In genomic region chrX:18026171-18026570, GRCh38 we compare ENCODE assay signal across 29 cellular contexts.
A peak's percentile ranks its signal among the peaks of the same experiment; 100 is the strongest.
DNase-seq lines count a peak whose midpoint lies in the region; ATAC-seq and TF ChIP-seq lines count a peak whose summit lies in the region.
"Had no signal": no experiment of that assay in that cellular context is flagged by ENCODE, and none has a peak within 500 bp of the region (broad histone marks: within the 10 kb centered on the region; RNA-seq: fewer than 3 reads in every experiment).

No MANE protein-coding gene starts in this region.

- TF ChIP-seq POLR2A in thyroid gland (IDR thresholded peaks at IDR 0.05), result no peak

- H3K36me3 ChIP-seq in thyroid gland (no peaks in the 10 kb centered on the region), psoas muscle (ENCODE audit: insufficient read depth in 1 of 2, low read depth in 1 of 2) (no peaks in the 10 kb centered on the region), tibial artery (no peaks in the 10 kb centered on the region)
- H3K36me3 ChIP-seq: HAP-1, left lung, spleen had no signal

- no peaks in the 10 kb centered on the region for H3K27me3 Mint-ChIP-seq in mesothelial cell of epicardium (ENCODE audit: low read depth)
- H3K27me3 Mint-ChIP-seq: activated CD4-positive, alpha-beta memory T cell treated with anti-CD3 and anti-CD28 coated beads, Interleukin-2, amount 10 ng/mL, durations not matched to agents 7 days and 5 days; IgD-negative memory B cell; stimulated activated naive B cell treated with anti-CD40 and anti-IgM and Interleukin-4, amounts not matched to agents 10 μg/mL and 1 μg/mL and 100 μg/mL, for 72 hours had no signal

- no peaks in the 10 kb centered on the region for H3K4me1 ChIP-seq in thyroid gland
- H3K4me1 ChIP-seq in psoas muscle, result no peaks in the 10 kb centered on the region
- H3K4me1 ChIP-seq in tibial artery, result no peaks in the 10 kb centered on the region
- H3K4me1 ChIP-seq: body of pancreas, foreskin keratinocyte, HAP-1, left lung, spleen had no signal

- H3K36me3 Mint-ChIP-seq in mesothelial cell of epicardium, result peaks cover 2% of the 10 kb centered on the region
- H3K36me3 Mint-ChIP-seq: activated naive CD8-positive, alpha-beta T cell treated with anti-CD3 and anti-CD28 coated beads, Interleukin-2, amount 10 ng/mL, durations not matched to agents 7 days and 5 days; immature natural killer cell; natural killer cell; stimulated activated naive B cell treated with anti-CD40 and anti-IgM and Interleukin-4, amounts not matched to agents 10 μg/mL and 1 μg/mL and 100 μg/mL, for 72 hours had no signal

- H3K4me3 ChIP-seq in thyroid gland (replicated peaks in 1 of 3), result no peak overlapping the region
- H3K4me3 ChIP-seq in psoas muscle, result no peak overlapping the region
- H3K4me3 ChIP-seq in tibial artery, result no peak overlapping the region
- H3K4me3 ChIP-seq: body of pancreas, HAP-1, left lung, spleen had no signal

- no peak overlapping the region for H3K27ac Mint-ChIP-seq in mesothelial cell of epicardium
- H3K27ac Mint-ChIP-seq: activated CD4-positive, alpha-beta memory T cell treated with anti-CD3 and anti-CD28 coated beads, Interleukin-2, amount 10 ng/mL, durations not matched to agents 7 days and 5 days; activated naive CD8-positive, alpha-beta T cell treated with anti-CD3 and anti-CD28 coated beads, Interleukin-2, amount 10 ng/mL, durations not matched to agents 7 days and 5 days; IgD-negative memory B cell; immature natural killer cell; natural killer cell; stimulated activated naive B cell treated with anti-CD40 and anti-IgM and Interleukin-4, amounts not matched to agents 10 μg/mL and 1 μg/mL and 100 μg/mL, for 72 hours had no signal

- no peaks in the 10 kb centered on the region for H3K9me3 ChIP-seq in thyroid gland
- H3K9me3 ChIP-seq in psoas muscle, result no peaks in the 10 kb centered on the region
- no peaks in the 10 kb centered on the region for H3K9me3 ChIP-seq in tibial artery
- H3K9me3 ChIP-seq: body of pancreas, HAP-1, left lung had no signal

- ATAC-seq in Right ventricle myocardium inferior (peak; percentile 68), psoas muscle (no peak)
- ATAC-seq: body of pancreas; foreskin keratinocyte; left lung; natural killer cell; stimulated activated naive B cell treated with anti-CD40 and anti-IgM and Interleukin-4, amounts not matched to agents 10 μg/mL and 1 μg/mL and 100 μg/mL, for 72 hours had no signal

- DNase-seq in Right ventricle myocardium inferior (ENCODE audit: missing footprints) (no peak), cardiac septum (ENCODE audit: low spot score) (no peak), NCI-H2227 treated with DMSO at 0.1 percent for 48 hours (lab: John Stamatoyannopoulos, UW) (peak; percentile 14), SW480 (ENCODE audit: low spot score) (peak; percentile 24), thyroid gland (peak; percentile 1), psoas muscle (no peak), mesothelial cell of epicardium (ENCODE audit: low spot score in 2 of 2, unreplicated experiment in 2 of 2) (no peak), tibial artery (no peak)
- DNase-seq: activated CD4-positive, alpha-beta memory T cell treated with anti-CD3 and anti-CD28 coated beads, Interleukin-2, amount 10 ng/mL, durations not matched to agents 7 days and 5 days; activated effector memory CD4-positive, alpha-beta T cell treated with anti-CD3 and anti-CD28 coated beads, Interleukin-2, amount 50 U/mL, for 16 hours; activated naive CD8-positive, alpha-beta T cell treated with anti-CD3 and anti-CD28 coated beads, Interleukin-2, amount 10 ng/mL, durations not matched to agents 7 days and 5 days; activated T-cell treated with anti-CD3 and anti-CD28 coated beads for 4 hours; body of pancreas; effector CD4-positive, alpha-beta T cell; foreskin keratinocyte; hippocampal formation; immature natural killer cell; left lung; natural killer cell; NCI-H1105 treated with DMSO at 0.1 percent for 48 hours; NCI-H2171; NCI-H524 treated with DMSO at 0.1 percent for 48 hours; SHP77 treated with DMSO at 0.1 percent for 48 hours; spleen; stimulated activated CD4-positive, alpha-beta T cell treated with anti-CD3 and anti-CD28 coated beads, Interleukin-4, amount 100 ng/mL, for 24 hours; stimulated activated naive B cell treated with anti-CD40 and anti-IgM and Interleukin-4, amounts not matched to agents 10 μg/mL and 1 μg/mL and 100 μg/mL, for 72 hours; SW 1271 had no signal

- H3K4me1 Mint-ChIP-seq in mesothelial cell of epicardium, result peaks cover 5% of the 10 kb centered on the region
- H3K4me1 Mint-ChIP-seq: activated CD4-positive, alpha-beta memory T cell treated with anti-CD3 and anti-CD28 coated beads, Interleukin-2, amount 10 ng/mL, durations not matched to agents 7 days and 5 days; activated naive CD8-positive, alpha-beta T cell treated with anti-CD3 and anti-CD28 coated beads, Interleukin-2, amount 10 ng/mL, durations not matched to agents 7 days and 5 days; IgD-negative memory B cell; immature natural killer cell; natural killer cell; stimulated activated naive B cell treated with anti-CD40 and anti-IgM and Interleukin-4, amounts not matched to agents 10 μg/mL and 1 μg/mL and 100 μg/mL, for 72 hours had no signal

- H3K9me3 Mint-ChIP-seq in mesothelial cell of epicardium, result peaks cover 24% of the 10 kb centered on the region
- H3K9me3 Mint-ChIP-seq: activated CD4-positive, alpha-beta memory T cell treated with anti-CD3 and anti-CD28 coated beads, Interleukin-2, amount 10 ng/mL, durations not matched to agents 7 days and 5 days; activated naive CD8-positive, alpha-beta T cell treated with anti-CD3 and anti-CD28 coated beads, Interleukin-2, amount 10 ng/mL, durations not matched to agents 7 days and 5 days; natural killer cell had no signal

- intact Hi-C loops in Right ventricle myocardium inferior (cut with DNase I) (no loop called here), cardiac septum (cut with DNase I) (no loop called here), thyroid gland (cut with DNase I) (no loop called here), psoas muscle (cut with DNase I) (no loop called here), tibial artery (cut with DNase I; ENCODE audit: low total_unique reads) (no loop called here)

- 61 to 68% methylated on average over 7 to 8 of the region's 8 CpGs for whole genome bisulfite sequencing in thyroid gland, 2 donors
- WGBS in psoas muscle, 3 donors, result 35 to 45% (median 45%) methylated on average over 7 to 8 of the region's 8 CpGs

- no peak overlapping the region for H3K27ac ChIP-seq in thyroid gland
- H3K27ac ChIP-seq in psoas muscle, result no peak overlapping the region
- H3K27ac ChIP-seq in tibial artery, result no peak overlapping the region
- H3K27ac ChIP-seq: body of pancreas, foreskin keratinocyte, left lung, spleen had no signal

- TF ChIP-seq CTCF in thyroid gland (IDR thresholded peaks at IDR 0.05) (no peak), psoas muscle (IDR thresholded peaks at IDR 0.05) (no peak), mesothelial cell of epicardium (IDR thresholded peaks at IDR 0.05; ENCODE audit: unreplicated experiment) (no peak), tibial artery (IDR thresholded peaks at IDR 0.05) (no peak)

- H3K4me3 Mint-ChIP-seq in mesothelial cell of epicardium, result no peak overlapping the region
- H3K4me3 Mint-ChIP-seq: activated CD4-positive, alpha-beta memory T cell treated with anti-CD3 and anti-CD28 coated beads, Interleukin-2, amount 10 ng/mL, durations not matched to agents 7 days and 5 days; activated naive CD8-positive, alpha-beta T cell treated with anti-CD3 and anti-CD28 coated beads, Interleukin-2, amount 10 ng/mL, durations not matched to agents 7 days and 5 days; IgD-negative memory B cell; immature natural killer cell; natural killer cell; stimulated activated naive B cell treated with anti-CD40 and anti-IgM and Interleukin-4, amounts not matched to agents 10 μg/mL and 1 μg/mL and 100 μg/mL, for 72 hours had no signal

- H3K27me3 ChIP-seq in thyroid gland (no peaks in the 10 kb centered on the region), psoas muscle (ENCODE audit: insufficient read depth in 3 of 3, low read length in 2 of 3) (peaks cover 0 to 30% (median 0%) of the 10 kb centered on the region in 3 donors), tibial artery (no peaks in the 10 kb centered on the region)
- H3K27me3 ChIP-seq: body of pancreas, foreskin keratinocyte, left lung had no signal

Comparison
In these comparisons a context has a peak if more than half of its experiments do, and no peak if none do; other contexts are left out.
1. DNase-seq: peak in NCI-H2227 treated with DMSO at 0.1 percent for 48 hours (single experiment), SW480 (single experiment) and thyroid gland (2 of 2); none in Right ventricle myocardium inferior (single experiment), cardiac septum (single experiment), psoas muscle (0 of 2), mesothelial cell of epicardium (0 of 2) and tibial artery (0 of 2).